ENCODE assay signal across 38 cellular contexts in the genomic region with DNA sequence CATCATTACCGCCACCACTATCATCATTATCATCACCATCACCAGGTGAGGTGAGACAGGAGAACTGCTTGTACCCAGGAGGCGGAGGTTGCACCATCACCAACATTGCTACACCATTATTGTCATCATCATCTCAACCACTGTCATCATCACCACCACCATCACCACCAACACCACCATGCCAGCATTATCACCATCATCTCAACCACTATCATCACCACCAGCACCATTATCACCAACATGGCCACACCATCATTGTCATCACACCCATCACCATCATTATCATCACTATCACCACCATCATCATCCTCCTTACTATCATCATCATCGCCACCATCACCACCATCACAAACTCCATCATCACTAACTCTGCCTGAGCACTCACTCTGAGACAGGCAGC.
"Had no signal": no experiment of that assay in that cellular context is flagged by ENCODE, and none has a peak within 500 bp of the region (broad histone marks: within the 10 kb centered on the region; RNA-seq: fewer than 3 reads in every experiment).

No MANE protein-coding gene starts in this region.

- H3K27ac Mint-ChIP-seq: activated CD4-positive, alpha-beta memory T cell treated with anti-CD3 and anti-CD28 coated beads, Interleukin-2, amount 10 ng/mL, durations not matched to agents 7 days and 5 days; activated CD4-positive, alpha-beta T cell treated with anti-CD3 and anti-CD28 coated beads for 36 hours; activated CD4-positive, alpha-beta T cell treated with anti-CD3 and anti-CD28 coated beads, Interleukin-2, amount 10 ng/mL, durations not matched to agents 7 days and 5 days; activated CD8-positive, alpha-beta memory T cell treated with anti-CD3 and anti-CD28 coated beads, Interleukin-2, amount 10 ng/mL, durations not matched to agents 7 days and 5 days; activated CD8-positive, alpha-beta T cell treated with anti-CD3 and anti-CD28 coated beads, Interleukin-2, amount 10 ng/mL, durations not matched to agents 7 days and 5 days; activated naive CD4-positive, alpha-beta T cell treated with anti-CD3 and anti-CD28 coated beads, Interleukin-2, amount 10 ng/mL, durations not matched to agents 7 days and 5 days; activated naive CD4-positive, alpha-beta T cell treated with anti-CD3 and anti-CD28 coated beads, Interleukin-2, amount 50 U/mL, for 24 hours; activated naive CD8-positive, alpha-beta T cell; activated naive CD8-positive, alpha-beta T cell treated with anti-CD3 and anti-CD28 coated beads, Interleukin-2, amount 10 ng/mL, durations not matched to agents 7 days and 5 days; activated naive CD8-positive, alpha-beta T cell treated with anti-CD3 and anti-CD28 coated beads, Interleukin-2, amount 50 U/mL, for 24 hours; activated T-cell treated with anti-CD3 and anti-CD28 coated beads, Interleukin-2, amount 50 U/mL, for 24 hours; activated T-helper 2 cell treated with anti-CD3 and anti-CD28 coated beads, Interferon-gamma antibody, Interleukin-2, Interleukin-4, amounts not matched to agents 10 μg/mL and 5 μg/mL and 100 μg/mL, durations not matched to agents 14 hours and 24 hours and 36 hours; brain; T-helper 1 cell treated with Interleukin-12 subunit alpha and Interleukin-12 subunit beta and Interleukin-4 antibody, amounts not matched to agents 30 μg/mL and 1 μg/mL, for 36 hours; T-helper 2 cell treated with Interferon-gamma antibody and Interleukin-4, amounts not matched to agents 5 μg/mL and 100 μg/mL, for 36 hours had no signal

- H3K4me3 ChIP-seq: ascending aorta, cardiac muscle cell had no signal

- H3K27ac ChIP-seq: ascending aorta, cardiac muscle cell, VCaP had no signal

- H3K4me1 Mint-ChIP-seq: activated CD4-positive, alpha-beta memory T cell treated with anti-CD3 and anti-CD28 coated beads, Interleukin-2, amount 10 ng/mL, durations not matched to agents 7 days and 5 days; activated CD4-positive, alpha-beta T cell treated with anti-CD3 and anti-CD28 coated beads for 36 hours; activated CD4-positive, alpha-beta T cell treated with anti-CD3 and anti-CD28 coated beads, Interleukin-2, amount 10 ng/mL, durations not matched to agents 7 days and 5 days; activated CD8-positive, alpha-beta memory T cell treated with anti-CD3 and anti-CD28 coated beads, Interleukin-2, amount 10 ng/mL, durations not matched to agents 7 days and 5 days; activated naive CD4-positive, alpha-beta T cell treated with anti-CD3 and anti-CD28 coated beads, Interleukin-2, amount 10 ng/mL, durations not matched to agents 7 days and 5 days; activated naive CD4-positive, alpha-beta T cell treated with anti-CD3 and anti-CD28 coated beads, Interleukin-2, amount 50 U/mL, for 24 hours; activated naive CD8-positive, alpha-beta T cell treated with anti-CD3 and anti-CD28 coated beads, Interleukin-2, amount 10 ng/mL, durations not matched to agents 7 days and 5 days; activated naive CD8-positive, alpha-beta T cell treated with anti-CD3 and anti-CD28 coated beads, Interleukin-2, amount 50 U/mL, for 24 hours; brain; central memory CD8-positive, alpha-beta T cell had no signal

- H3K27me3 Mint-ChIP-seq: activated CD4-positive, alpha-beta memory T cell treated with anti-CD3 and anti-CD28 coated beads, Interleukin-2, amount 10 ng/mL, durations not matched to agents 7 days and 5 days; activated CD4-positive, alpha-beta T cell treated with anti-CD3 and anti-CD28 coated beads for 36 hours; activated CD4-positive, alpha-beta T cell treated with anti-CD3 and anti-CD28 coated beads, Interleukin-2, amount 10 ng/mL, durations not matched to agents 7 days and 5 days; activated CD8-positive, alpha-beta memory T cell treated with anti-CD3 and anti-CD28 coated beads, Interleukin-2, amount 10 ng/mL, durations not matched to agents 7 days and 5 days; activated naive CD4-positive, alpha-beta T cell treated with anti-CD3 and anti-CD28 coated beads, Interleukin-2, amount 50 U/mL, for 24 hours; activated naive CD8-positive, alpha-beta T cell; activated naive CD8-positive, alpha-beta T cell treated with anti-CD3 and anti-CD28 coated beads, Interleukin-2, amount 50 U/mL, for 24 hours; activated T-cell treated with anti-CD3 and anti-CD28 coated beads, Interleukin-2, amount 50 U/mL, for 24 hours; central memory CD8-positive, alpha-beta T cell had no signal

- H3K4me1 ChIP-seq: ascending aorta had no signal

- H3K4me3 Mint-ChIP-seq: activated CD4-positive, alpha-beta memory T cell treated with anti-CD3 and anti-CD28 coated beads, Interleukin-2, amount 10 ng/mL, durations not matched to agents 7 days and 5 days; activated CD4-positive, alpha-beta T cell treated with anti-CD3 and anti-CD28 coated beads for 36 hours; activated CD4-positive, alpha-beta T cell treated with anti-CD3 and anti-CD28 coated beads, Interleukin-2, amount 10 ng/mL, durations not matched to agents 7 days and 5 days; activated CD8-positive, alpha-beta memory T cell treated with anti-CD3 and anti-CD28 coated beads, Interleukin-2, amount 10 ng/mL, durations not matched to agents 7 days and 5 days; activated CD8-positive, alpha-beta T cell treated with anti-CD3 and anti-CD28 coated beads, Interleukin-2, amount 10 ng/mL, durations not matched to agents 7 days and 5 days; activated naive CD4-positive, alpha-beta T cell treated with anti-CD3 and anti-CD28 coated beads, Interleukin-2, amount 10 ng/mL, durations not matched to agents 7 days and 5 days; activated naive CD4-positive, alpha-beta T cell treated with anti-CD3 and anti-CD28 coated beads, Interleukin-2, amount 50 U/mL, for 24 hours; activated naive CD8-positive, alpha-beta T cell; activated naive CD8-positive, alpha-beta T cell treated with anti-CD3 and anti-CD28 coated beads, Interleukin-2, amount 10 ng/mL, durations not matched to agents 7 days and 5 days; activated naive CD8-positive, alpha-beta T cell treated with anti-CD3 and anti-CD28 coated beads, Interleukin-2, amount 50 U/mL, for 24 hours; activated T-cell treated with anti-CD3 and anti-CD28 coated beads, Interleukin-2, amount 50 U/mL, for 24 hours; brain; central memory CD8-positive, alpha-beta T cell; T-helper 1 cell treated with Interleukin-12 subunit alpha and Interleukin-12 subunit beta and Interleukin-4 antibody, amounts not matched to agents 30 μg/mL and 1 μg/mL, for 36 hours; T-helper 2 cell treated with Interferon-gamma antibody and Interleukin-4, amounts not matched to agents 5 μg/mL and 100 μg/mL, for 36 hours had no signal

- DNase-seq: activated CD4-positive, alpha-beta memory T cell treated with anti-CD3 and anti-CD28 coated beads, Interleukin-2, amount 10 ng/mL, durations not matched to agents 7 days and 5 days; activated CD4-positive, alpha-beta T cell treated with anti-CD3 and anti-CD28 coated beads for 1 hour; activated CD4-positive, alpha-beta T cell treated with anti-CD3 and anti-CD28 coated beads for 36 hours; activated CD4-positive, alpha-beta T cell treated with anti-CD3 and anti-CD28 coated beads for 48 hours; activated CD4-positive, alpha-beta T cell treated with anti-CD3 and anti-CD28 coated beads, Interleukin-2, amount 10 ng/mL, durations not matched to agents 7 days and 5 days; activated CD4-positive, alpha-beta T cell treated with anti-CD3 and anti-CD28 coated beads, Interleukin-2, amount 50 U/mL, for 48 hours; activated CD4-positive, CD25-positive, alpha-beta regulatory T cell; activated CD8-positive, alpha-beta memory T cell treated with anti-CD3 and anti-CD28 coated beads for 24 hours; activated CD8-positive, alpha-beta memory T cell treated with anti-CD3 and anti-CD28 coated beads, Interleukin-2, amount 10 ng/mL, durations not matched to agents 7 days and 5 days; activated CD8-positive, alpha-beta memory T cell treated with anti-CD3 and anti-CD28 coated beads, Interleukin-2, amount 50 U/mL, for 48 hours; activated CD8-positive, alpha-beta T cell treated with anti-CD3 and anti-CD28 coated beads, Interleukin-2, amount 10 ng/mL, durations not matched to agents 7 days and 5 days; activated effector memory CD4-positive, alpha-beta T cell treated with Interleukin-2 at 50 U/mL for 16 hours; activated gamma-delta T cell; activated naive CD4-positive, alpha-beta T cell treated with anti-CD3 and anti-CD28 coated beads, Interleukin-2, amount 10 ng/mL, durations not matched to agents 7 days and 5 days; activated naive CD4-positive, alpha-beta T cell treated with Interleukin-2 at 50 U/mL for 16 hours; activated naive CD8-positive, alpha-beta T cell treated with anti-CD3 and anti-CD28 coated beads, Interleukin-2, amount 10 ng/mL, durations not matched to agents 7 days and 5 days; activated naive CD8-positive, alpha-beta T cell treated with anti-CD3 and anti-CD28 coated beads, Interleukin-2, amount 50 U/mL, for 24 hours; activated T-cell treated with anti-CD3 and anti-CD28 coated beads, Interleukin-2, amount 50 U/mL, for 24 hours; activated T-cell treated with anti-CD3 and anti-CD28 coated beads, Interleukin-2, amount 50 U/mL, for 48 hours; amygdala; anterior cingulate cortex; caudate nucleus; cerebellar nuclear complex; T-helper 2 cell; T-helper 9 cell had no signal

- ATAC-seq: activated CD4-positive, alpha-beta T cell treated with anti-CD3 and anti-CD28 coated beads for 36 hours; activated CD4-positive, CD25-positive, alpha-beta regulatory T cell treated with anti-CD3 and anti-CD28 coated beads, Interleukin-2, amount 50 U/mL, for 24 hours; activated CD8-positive, alpha-beta memory T cell treated with anti-CD3 and anti-CD28 coated beads, Interleukin-2, amount 10 ng/mL, durations not matched to agents 7 days and 5 days; activated CD8-positive, alpha-beta T cell treated with anti-CD3 and anti-CD28 coated beads, Interleukin-2, amount 10 ng/mL, durations not matched to agents 7 days and 5 days; activated naive CD8-positive, alpha-beta T cell treated with anti-CD3 and anti-CD28 coated beads, Interleukin-2, amount 50 U/mL, for 24 hours had no signal

- H3K36me3 Mint-ChIP-seq: activated CD8-positive, alpha-beta memory T cell treated with anti-CD3 and anti-CD28 coated beads, Interleukin-2, amount 10 ng/mL, durations not matched to agents 7 days and 5 days; activated naive CD4-positive, alpha-beta T cell treated with anti-CD3 and anti-CD28 coated beads, Interleukin-2, amount 10 ng/mL, durations not matched to agents 7 days and 5 days; activated naive CD4-positive, alpha-beta T cell treated with anti-CD3 and anti-CD28 coated beads, Interleukin-2, amount 50 U/mL, for 24 hours; activated naive CD8-positive, alpha-beta T cell; activated naive CD8-positive, alpha-beta T cell treated with anti-CD3 and anti-CD28 coated beads, Interleukin-2, amount 10 ng/mL, durations not matched to agents 7 days and 5 days; brain had no signal

- FAIRE-seq: bronchial epithelial cell, TTC549 had no signal

- H3K27me3 ChIP-seq: ascending aorta had no signal

- H3K9me3 ChIP-seq: ascending aorta had no signal

- H3K36me3 ChIP-seq: ascending aorta, cardiac muscle cell had no signal

- H3K9me3 Mint-ChIP-seq: activated naive CD4-positive, alpha-beta T cell treated with anti-CD3 and anti-CD28 coated beads, Interleukin-2, amount 50 U/mL, for 24 hours; central memory CD8-positive, alpha-beta T cell had no signal
